21 cellular contexts compared by ENCODE assay signal in genomic region chr11:70584786-70585545, GRCh38.
DNase-seq lines count a peak whose midpoint lies in the region; ATAC-seq and TF ChIP-seq lines count a peak whose summit lies in the region.
"Had no signal": no experiment of that assay in that cellular context is flagged by ENCODE, and none has a peak within 500 bp of the region (broad histone marks: within the 10 kb centered on the region; RNA-seq: fewer than 3 reads in every experiment).

No MANE protein-coding gene starts in this region.

- peak; percentile 22 for DNase-seq in left ventricle myocardium superior
- DNase-seq in Right ventricle myocardium inferior (ENCODE audit: missing footprints) = no peak
- DNase-seq in glutamatergic neuron = peak; percentile 12
- DNase-seq in osteoblast (ENCODE audit: insufficient read length, low spot score, missing footprints) = peak; percentile 65
- DNase-seq in stimulated activated CD4-positive, alpha-beta T cell treated with anti-CD3 and anti-CD28 coated beads, Interleukin-4, amount 100 ng/mL, for 1 hour = no peak
- DNase-seq in WERI-Rb-1 = no peak
- DNase-seq: AML-193, Calu3, GDM1, IMR-90, NCI-H1092 treated with DMSO at 0.1 percent for 48 hours, NCI-H1436 treated with DMSO at 0.1 percent for 48 hours, NCI-H2081 treated with DMSO at 0.1 percent for 48 hours, NCI-H2171 treated with DMSO at 0.1 percent for 48 hours, NCI-H446, NCI-H526, Right ventricle myocardium superior had no signal

- H3K36me3 Mint-ChIP-seq in glutamatergic neuron (ENCODE audit: unreplicated experiment) = peaks cover 10% of the 10 kb centered on the region
- H3K36me3 Mint-ChIP-seq: CD8-positive, alpha-beta memory T cell had no signal

- H3K9me3 ChIP-seq in osteoblast (ENCODE audit: low read depth, low read length) (no peaks in the 10 kb centered on the region), WERI-Rb-1 (ENCODE audit: severe bottlenecking) (peaks cover 7% of the 10 kb centered on the region)
- H3K9me3 ChIP-seq: Peyer's patch had no signal

- no peaks in the 10 kb centered on the region for H3K4me1 ChIP-seq in osteoblast (ENCODE audit: insufficient read depth, low read length)
- H3K4me1 ChIP-seq: Peyer's patch had no signal

- ATAC-seq in left ventricle myocardium superior (no peak), Right ventricle myocardium inferior (no peak), GM21825 (IDR thresholded peaks at IDR 0.05; ENCODE audit: unreplicated experiment) (no peak)

- no peak for TF ChIP-seq CTCF in glutamatergic neuron (IDR thresholded peaks at IDR 0.05; ENCODE audit: partially characterized antibody, unreplicated experiment)
- no peak for TF ChIP-seq CTCF in osteoblast (IDR thresholded peaks at IDR 0.05; ENCODE audit: extremely low read depth, low read depth, low read length)
- TF ChIP-seq CTCF in WERI-Rb-1 (IDR thresholded peaks at IDR 0.05; ENCODE audit: low read depth, low read length) = no peak

- H3K4me3 Mint-ChIP-seq in glutamatergic neuron (ENCODE audit: unreplicated experiment) = no peak overlapping the region
- H3K4me3 Mint-ChIP-seq: CD8-positive, alpha-beta memory T cell had no signal

- H3K27ac Mint-ChIP-seq in glutamatergic neuron (ENCODE audit: unreplicated experiment) = no peak overlapping the region
- H3K27ac Mint-ChIP-seq: CD8-positive, alpha-beta memory T cell had no signal

- H3K9me3 Mint-ChIP-seq in glutamatergic neuron (ENCODE audit: unreplicated experiment) = no peaks in the 10 kb centered on the region
- H3K9me3 Mint-ChIP-seq: CD8-positive, alpha-beta memory T cell had no signal

- H3K4me3 ChIP-seq in osteoblast (ENCODE audit: insufficient read depth, low read length) (no peak overlapping the region), WERI-Rb-1 (ENCODE audit: low read depth, low read length) (no peak overlapping the region)
- H3K4me3 ChIP-seq: Peyer's patch had no signal

- no peak overlapping the region for H3K4me2 ChIP-seq in osteoblast (ENCODE audit: insufficient read depth, low read length)
- H3K4me2 ChIP-seq: KMS-11 had no signal

- intact Hi-C loops in left ventricle myocardium superior (cut with micrococcal nuclease) (no loop called here), Right ventricle myocardium inferior (cut with DNase I) (no loop called here)

- H3K27ac ChIP-seq in osteoblast (ENCODE audit: low read depth, low read length) (no peak overlapping the region), WERI-Rb-1 (no peak overlapping the region)
- H3K27ac ChIP-seq: KMS-11, Peyer's patch had no signal

- H3K79me2 ChIP-seq in osteoblast (ENCODE audit: insufficient read depth, low read length) = no peaks in the 10 kb centered on the region

- peaks cover 3% of the 10 kb centered on the region for H3K4me1 Mint-ChIP-seq in glutamatergic neuron (ENCODE audit: low read depth, unreplicated experiment)

- no peak overlapping the region for H2AFZ ChIP-seq in osteoblast (ENCODE audit: low read length)

- H3K27me3 Mint-ChIP-seq in glutamatergic neuron (ENCODE audit: unreplicated experiment) = peaks cover 6% of the 10 kb centered on the region

- H3K36me3 ChIP-seq in osteoblast (ENCODE audit: insufficient read depth, low read length) = no peaks in the 10 kb centered on the region
- no peaks in the 10 kb centered on the region for H3K36me3 ChIP-seq in WERI-Rb-1
- H3K36me3 ChIP-seq: Peyer's patch had no signal

- no peaks in the 10 kb centered on the region for H4K20me1 ChIP-seq in osteoblast (ENCODE audit: insufficient read depth, low read length)

- H3K27me3 ChIP-seq in osteoblast (ENCODE audit: insufficient read depth, low read length) = no peaks in the 10 kb centered on the region
- H3K27me3 ChIP-seq in WERI-Rb-1 (ENCODE audit: insufficient read depth, low read depth, severe bottlenecking) = no peaks in the 10 kb centered on the region
- H3K27me3 ChIP-seq: Peyer's patch had no signal

Comparison
In these comparisons a context has a peak if more than half of its experiments do, and no peak if none do; other contexts are left out.
1. DNase-seq: peak in left ventricle myocardium superior (single experiment), glutamatergic neuron (single experiment) and osteoblast (single experiment); none in Right ventricle myocardium inferior (single experiment), stimulated activated CD4-positive, alpha-beta T cell treated with anti-CD3 and anti-CD28 coated beads, Interleukin-4, amount 100 ng/mL, for 1 hour (single experiment) and WERI-Rb-1 (single experiment).